ENCODE assay signal across 8 cellular contexts in the genomic region with DNA sequence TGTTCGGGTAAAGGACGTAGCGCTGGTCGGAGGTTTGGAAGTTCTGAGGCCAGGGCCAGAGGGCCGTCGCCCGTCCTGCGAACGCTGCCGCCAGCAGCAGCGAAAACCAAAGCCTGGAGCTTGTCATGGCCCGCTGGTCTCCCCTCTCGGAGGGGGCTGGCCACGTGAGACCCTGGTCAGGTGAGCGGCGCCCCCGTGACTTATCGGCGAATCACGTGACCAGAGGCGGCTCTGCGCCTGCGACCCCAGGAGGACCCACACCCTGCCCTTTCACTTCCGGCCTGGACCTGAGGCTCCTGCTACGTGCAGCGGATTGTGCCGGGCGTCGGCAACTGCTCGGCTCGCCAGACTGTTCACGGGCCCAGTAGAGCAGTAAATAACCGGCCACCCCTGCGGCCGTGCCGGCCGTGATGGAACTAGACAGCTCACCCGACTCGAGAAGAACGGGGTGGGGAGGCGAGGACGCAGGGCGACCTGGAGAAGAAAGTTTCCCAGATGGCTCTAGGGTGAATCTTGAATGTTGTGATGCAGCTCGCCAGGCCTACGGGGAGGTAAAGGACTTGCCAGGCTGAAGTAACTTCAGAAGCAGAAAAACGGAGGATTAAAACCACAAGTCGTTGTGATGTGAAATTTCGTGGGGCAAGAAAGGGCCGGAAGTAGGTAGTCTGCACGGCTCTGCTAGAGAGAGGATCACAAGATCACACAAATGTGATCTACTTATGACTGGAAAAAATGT. TPM values are rescaled to one million over a fixed set of nuclear protein-coding genes. Genes with fewer than 3 reads are reported as not detected.
DNase-seq lines count a peak whose midpoint lies in the region; ATAC-seq and TF ChIP-seq lines count a peak whose summit lies in the region.

A gene (minus strand): TSS at position 169 of the 736 bp plus-strand sequence. CDS start 42 bp downstream, at position 127.

- H3K27me3 Mint-ChIP-seq in activated naive CD8-positive, alpha-beta T cell treated with anti-CD3 and anti-CD28 coated beads, Interleukin-2, amount 10 ng/mL, durations not matched to agents 7 days and 5 days, result no peaks in the 10 kb centered on the region

- H3K27me3 ChIP-seq in SU-DHL-6 (ENCODE audit: low read length) (no peaks in the 10 kb centered on the region), ovary (no peaks in the 10 kb centered on the region), thymus (ENCODE audit: control insufficient read depth, insufficient read depth) (no peaks in the 10 kb centered on the region)

- H3K9ac ChIP-seq in SU-DHL-6 (ENCODE audit: low read length), result peak within 1 kb of the TSS; percentile 75

- peak within 1 kb of the TSS; percentile 65 for H3K4me2 ChIP-seq in SU-DHL-6 (ENCODE audit: low read depth, low read length, poor library complexity, severe bottlenecking)

- no peaks in the 10 kb centered on the region for H3K9me3 Mint-ChIP-seq in activated naive CD8-positive, alpha-beta T cell treated with anti-CD3 and anti-CD28 coated beads, Interleukin-2, amount 10 ng/mL, durations not matched to agents 7 days and 5 days

- no peak for TF ChIP-seq CTCF in SU-DHL-6 (IDR thresholded peaks at IDR 0.05; ENCODE audit: insufficient read depth, low read length, poor library complexity, severe bottlenecking)
- no peak for TF ChIP-seq CTCF in ovary (IDR thresholded peaks at IDR 0.05)

- no peaks in the 10 kb centered on the region for H4K20me1 ChIP-seq in SU-DHL-6 (ENCODE audit: low read depth, low read length)

- no peaks in the 10 kb centered on the region for H3K9me2 ChIP-seq in SU-DHL-6 (replicated peaks; ENCODE audit: insufficient read depth, low read length)

- peak within 1 kb of the TSS; percentile 72 for H3K4me3 ChIP-seq in SU-DHL-6 (ENCODE audit: insufficient read depth, low read length, poor library complexity, severe bottlenecking)
- H3K4me3 ChIP-seq in ovary, result peak within 1 kb of the TSS; percentile 72
- peak within 1 kb of the TSS; percentile 59 for H3K4me3 ChIP-seq in thymus (ENCODE audit: low read length)

- intact Hi-C loops in Right ventricle myocardium inferior (cut with DNase I), result loop anchor here (2.0 kb wide), 1 partner anchor 99 kb away; a partner anchor contains a TSS
- intact Hi-C loops in ovary (cut with DNase I), result no loop called here

- peak within 1 kb of the TSS; percentile 95 for H3K4me3 Mint-ChIP-seq in activated naive CD8-positive, alpha-beta T cell treated with anti-CD3 and anti-CD28 coated beads, Interleukin-2, amount 10 ng/mL, durations not matched to agents 7 days and 5 days

- H3K36me3 Mint-ChIP-seq in activated naive CD8-positive, alpha-beta T cell treated with anti-CD3 and anti-CD28 coated beads, Interleukin-2, amount 10 ng/mL, durations not matched to agents 7 days and 5 days, result peaks cover under 1% of the 10 kb centered on the region

- peaks cover 35% of the 10 kb centered on the region for H3K79me2 ChIP-seq in SU-DHL-6 (ENCODE audit: insufficient read depth, low read length)

- no peaks in the 10 kb centered on the region for H3K36me3 ChIP-seq in SU-DHL-6 (ENCODE audit: low read length)
- no peaks in the 10 kb centered on the region for H3K36me3 ChIP-seq in ovary
- H3K36me3 ChIP-seq in thymus (ENCODE audit: control insufficient read depth, insufficient read depth), result no peaks in the 10 kb centered on the region

- peaks cover 5% of the 10 kb centered on the region for H3K4me1 ChIP-seq in ovary (ENCODE audit: insufficient read depth)
- H3K4me1 ChIP-seq in thymus (ENCODE audit: control insufficient read depth, insufficient read depth, low read length), result peaks cover 12% of the 10 kb centered on the region

- H3F3A ChIP-seq in SU-DHL-6 (ENCODE audit: insufficient read depth), result peaks cover 8% of the 10 kb centered on the region; the same call in 1 of the 2 replicates

- DNase-seq in NCI-H128 (lab: John Stamatoyannopoulos, UW; ENCODE audit: unreplicated experiment), result peak; percentile 71
- DNase-seq in activated naive CD8-positive, alpha-beta T cell treated with anti-CD3 and anti-CD28 coated beads, Interleukin-2, amount 10 ng/mL, durations not matched to agents 7 days and 5 days, result peak; percentile 99
- peak; percentile 98 for DNase-seq in Right ventricle myocardium inferior (ENCODE audit: missing footprints)
- peak; percentile 99 to 100 (median 99) for DNase-seq in ovary

- peak within 1 kb of the TSS; percentile 99 for H3K27ac Mint-ChIP-seq in activated naive CD8-positive, alpha-beta T cell treated with anti-CD3 and anti-CD28 coated beads, Interleukin-2, amount 10 ng/mL, durations not matched to agents 7 days and 5 days

- POLR2A ChIA-PET in activated naive CD8-positive, alpha-beta T cell treated with anti-CD3 and anti-CD28 coated beads, Interleukin-2, amount 10 ng/mL, durations not matched to agents 7 days and 5 days (lab: Charles Lee), result interaction anchor here (0.6 to 4.6 kb wide), 13 partner anchors 8 to 310 kb away, joined by 3 to 32 read pairs (median 4); a partner anchor contains a TSS

- no peak for TF ChIP-seq EP300 in ovary (IDR thresholded peaks at IDR 0.05)

- TF ChIP-seq POLR2A in GM10847 (IDR thresholded peaks at IDR 0.05; ENCODE audit: extremely low read depth, insufficient read length), result peak; percentile 82
- TF ChIP-seq POLR2A in ovary (IDR thresholded peaks at IDR 0.05), result peak; percentile 65

- peak within 1 kb of the TSS; percentile 83 for H2AFZ ChIP-seq in SU-DHL-6 (ENCODE audit: low read depth, low read length, severe bottlenecking)

- ATAC-seq in HG02678 (IDR thresholded peaks at IDR 0.05; ENCODE audit: unreplicated experiment), result peak; percentile 89
- ATAC-seq in activated naive CD8-positive, alpha-beta T cell treated with anti-CD3 and anti-CD28 coated beads, Interleukin-2, amount 10 ng/mL, durations not matched to agents 7 days and 5 days (ENCODE audit: low read depth), result peak; percentile 83
- peak; percentile 96 for ATAC-seq in Right ventricle myocardium inferior

- H3K27ac ChIP-seq in SU-DHL-6 (ENCODE audit: low read depth, low read length) (peak within 1 kb of the TSS; percentile 54), ovary (peak within 1 kb of the TSS; percentile 31 to 77), thymus (ENCODE audit: low read depth) (peak within 1 kb of the TSS; percentile 93)

- H3K9me3 ChIP-seq in SU-DHL-6 (ENCODE audit: insufficient read depth, low read length) (no peaks in the 10 kb centered on the region), ovary (no peaks in the 10 kb centered on the region), thymus (ENCODE audit: control insufficient read depth) (no peaks in the 10 kb centered on the region)

- 0% methylated on average over 49 to 50 of the region's 50 CpGs for WGBS in ovary, 3 donors
- under 1% methylated on average over 50 of the region's 50 CpGs for WGBS in thymus

- H3K4me1 Mint-ChIP-seq in activated naive CD8-positive, alpha-beta T cell treated with anti-CD3 and anti-CD28 coated beads, Interleukin-2, amount 10 ng/mL, durations not matched to agents 7 days and 5 days, result peaks cover 32% of the 10 kb centered on the region

RNA-seq across cellular contexts. Expression of the gene that starts here (rescaled TPM):
- 10 to 100 TPM; 92.2 to 97.0 TPM for total RNA-seq in activated naive CD8-positive, alpha-beta T cell treated with anti-CD3 and anti-CD28 coated beads, Interleukin-2, amount 10 ng/mL, durations not matched to agents 7 days and 5 days
- total RNA-seq in Right ventricle myocardium inferior (64.3 TPM), ovary (100 to 1,000 TPM in 1 of 7 donors, 10 to 100 TPM in 6; 42.4 to 122 (median 71.0) TPM)
- polyA plus RNA-seq in ovary (100 to 1,000 TPM in 1 of 2 donors, 10 to 100 TPM in 1; 77.7 to 166 TPM), thymus (101 TPM)

Comparison
In these comparisons a context has a peak if more than half of its experiments do, and no peak if none do; other contexts are left out.
1. Peak in every context shown above with its lines: DNase-seq, ATAC-seq, H3K4me3 ChIP-seq and H3K27ac ChIP-seq.